Comparison of ENCODE assay signal across 1 cellular context in genomic region chr14:24141030-24141880, GRCh38.
A peak's percentile ranks its signal among the peaks of the same experiment; 100 is the strongest.
TF ChIP-seq lines count a peak whose summit lies in the region.

EMC9 (minus strand) TSS chr14:24141591; CDS start chr14:24141304, 287 bp downstream.

TF ChIP-seq in HepG2, 621 proteins besides CTCF, POLR2A, EP300 and RAD21 (continued from another document and continues in another):
- TF ChIP-seq SNAPC4 (CRISPR knock-in tag; IDR thresholded peaks at IDR 0.05) (peak; percentile 89), ZNF362 (CRISPR knock-in tag; IDR thresholded peaks at IDR 0.05; ENCODE audit: borderline replicate concordance) (peak; percentile 72), RFX5 (IDR thresholded peaks at IDR 0.05; ENCODE audit: low read depth, low read length) (peak; percentile 95), PLRG1 (conservative IDR thresholded peaks at IDR 0.05) (no peak), RORA (CRISPR knock-in tag; IDR thresholded peaks at IDR 0.05) (no peak), CREBL2 (CRISPR knock-in tag; IDR thresholded peaks at IDR 0.05; ENCODE audit: borderline replicate concordance) (peak; percentile 90; the same call in 1 of the 2 replicates), CEBPG (CRISPR knock-in tag; IDR thresholded peaks at IDR 0.05) (peak; percentile 47), NFATC3 (CRISPR knock-in tag; IDR thresholded peaks at IDR 0.05) (no peak; the same call in 1 of the 2 replicates), CSRNP2 (CRISPR knock-in tag; conservative IDR thresholded peaks at IDR 0.05; ENCODE audit: low read depth) (no peak), ZNF710 (CRISPR knock-in tag; IDR thresholded peaks at IDR 0.05; ENCODE audit: borderline replicate concordance) (peak; percentile 48; the same call in 1 of the 2 replicates), HNF1B (CRISPR knock-in tag; IDR thresholded peaks at IDR 0.05) (no peak), ARNTL (CRISPR knock-in tag; IDR thresholded peaks at IDR 0.05) (peak; percentile 74), ZNF761 (CRISPR knock-in tag; conservative IDR thresholded peaks at IDR 0.05) (peak; percentile 97; the same call in 1 of the 2 replicates), ZGPAT (CRISPR knock-in tag; IDR thresholded peaks at IDR 0.05) (peak; percentile 95), ZNF891 (CRISPR knock-in tag; IDR thresholded peaks at IDR 0.05) (no peak), FOXA3 (CRISPR knock-in tag; IDR thresholded peaks at IDR 0.05) (peak; percentile 64), ZFY (CRISPR knock-in tag; IDR thresholded peaks at IDR 0.05) (peak; percentile 98), ZIK1 (CRISPR knock-in tag; IDR thresholded peaks at IDR 0.05; ENCODE audit: borderline replicate concordance, low read depth) (peak; percentile 87), PLSCR1 (CRISPR knock-in tag; IDR thresholded peaks at IDR 0.05; ENCODE audit: borderline replicate concordance) (no peak), ZNF598 (CRISPR knock-in tag; IDR thresholded peaks at IDR 0.05; ENCODE audit: borderline replicate concordance) (peak; percentile 90), TEAD3 (CRISPR knock-in tag; optimal IDR thresholded peaks at IDR 0.05; ENCODE audit: borderline replicate concordance) (no peak), ZNF549 (CRISPR knock-in tag; IDR thresholded peaks at IDR 0.05) (no peak), U2AF1 (optimal IDR thresholded peaks at IDR 0.05; ENCODE audit: low read depth, low read length) (no peak), ZNF616 (CRISPR knock-in tag; IDR thresholded peaks at IDR 0.05; ENCODE audit: low read depth) (no peak; the same call in none of the 2 replicates), ZSCAN30 (CRISPR knock-in tag; IDR thresholded peaks at IDR 0.05) (no peak), ZNF431 (CRISPR knock-in tag; IDR thresholded peaks at IDR 0.05; ENCODE audit: borderline replicate concordance, low read depth) (no peak), ZNF430 (CRISPR knock-in tag; IDR thresholded peaks at IDR 0.05) (no peak), ZNF776 (CRISPR knock-in tag; IDR thresholded peaks at IDR 0.05) (peak; percentile 81; the same call in 1 of the 2 replicates), ZNF775 (CRISPR knock-in tag; IDR thresholded peaks at IDR 0.05; ENCODE audit: borderline replicate concordance) (peak; percentile 83), ZNF577 (CRISPR knock-in tag; IDR thresholded peaks at IDR 0.05; ENCODE audit: borderline replicate concordance, low read depth) (peak; percentile 97; the same call in 1 of the 2 replicates), ARNT2 (CRISPR knock-in tag; IDR thresholded peaks at IDR 0.05; ENCODE audit: low read depth) (peak; percentile 98), ZNF121 (CRISPR knock-in tag; IDR thresholded peaks at IDR 0.05) (no peak), ZMYM3 (CRISPR knock-in tag; IDR thresholded peaks at IDR 0.05) (peak; percentile 77), SNRNP70 (IDR thresholded peaks at IDR 0.05; ENCODE audit: low read depth, low read length) (no peak), ZBED4 (CRISPR knock-in tag; IDR thresholded peaks at IDR 0.05; ENCODE audit: borderline replicate concordance) (peak; percentile 99), MEF2D (CRISPR knock-in tag; IDR thresholded peaks at IDR 0.05) (peak; percentile 94), ZBTB1 (CRISPR knock-in tag; IDR thresholded peaks at IDR 0.05; ENCODE audit: borderline replicate concordance) (peak; percentile 68; the same call in 1 of the 2 replicates), ZNF564 (CRISPR knock-in tag; IDR thresholded peaks at IDR 0.05) (no peak), HIC2 (CRISPR knock-in tag; IDR thresholded peaks at IDR 0.05; ENCODE audit: low read depth) (peak; percentile 81), NFKBIZ (CRISPR knock-in tag; IDR thresholded peaks at IDR 0.05) (peak; percentile 95), ZNF260 (CRISPR knock-in tag; IDR thresholded peaks at IDR 0.05; ENCODE audit: borderline replicate concordance, low read depth) (peak; percentile 98; the same call in 1 of the 2 replicates), ZNF580 (CRISPR knock-in tag; IDR thresholded peaks at IDR 0.05; ENCODE audit: borderline replicate concordance, low read depth) (peak; percentile 84)
